ENCODE assay signal across 8 cellular contexts in the genomic region with DNA sequence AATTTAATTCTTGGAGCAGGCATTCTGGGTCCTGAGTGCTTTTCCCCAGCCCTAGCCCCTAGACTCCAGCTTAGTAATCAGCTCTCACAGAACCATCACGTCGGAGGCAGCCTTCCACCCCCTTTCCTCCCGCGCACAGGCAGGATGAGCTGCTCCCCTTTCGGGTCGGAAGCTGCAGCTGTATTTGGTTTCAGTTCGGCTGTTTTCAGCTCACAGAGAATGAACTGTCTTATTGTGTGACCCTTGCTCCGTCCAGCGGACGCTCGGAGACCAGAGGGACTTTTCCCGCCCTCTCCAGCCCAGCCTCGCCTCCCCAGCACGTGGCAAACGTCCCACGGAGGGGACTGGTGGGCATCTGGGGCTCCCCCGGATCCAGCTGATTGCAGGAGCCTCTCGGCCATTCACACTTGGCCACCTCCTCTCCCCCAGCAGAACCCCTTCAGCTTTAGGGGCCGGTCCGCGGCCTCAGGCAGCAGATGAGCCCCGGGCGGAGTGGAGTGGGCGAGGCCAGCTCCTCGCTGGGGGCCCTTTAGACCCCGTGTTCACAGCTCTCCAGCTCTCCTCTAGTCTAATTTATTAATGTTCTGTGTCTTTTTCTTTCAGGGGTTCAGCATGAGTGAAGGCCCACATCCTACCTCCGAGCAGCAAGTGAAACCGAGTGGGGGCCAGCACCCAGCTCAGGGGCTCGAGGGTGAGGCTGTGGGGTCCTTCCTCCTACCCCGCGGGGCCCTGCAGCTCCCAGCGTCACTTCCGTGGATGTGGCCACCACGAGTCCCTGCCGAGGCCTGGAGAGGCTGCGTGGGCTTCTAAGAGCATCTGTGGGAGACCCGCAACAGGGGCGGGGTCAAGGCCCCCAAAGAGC. TPM values are rescaled to one million over a fixed set of nuclear protein-coding genes. Genes with fewer than 3 reads are reported as not detected.
A peak's percentile ranks its signal among the peaks of the same experiment; 100 is the strongest.
DNase-seq lines count a peak whose midpoint lies in the region; ATAC-seq and TF ChIP-seq lines count a peak whose summit lies in the region.

No MANE protein-coding gene starts in this region.

- CTCF ChIA-PET in activated CD8-positive, alpha-beta T cell treated with anti-CD3 and anti-CD28 coated beads, Interleukin-2, amount 10 ng/mL, durations not matched to agents 7 days and 5 days (lab: Charles Lee) = interaction anchor here (0.7 to 1.9 kb wide), 5 partner anchors 18 to 411 kb away, joined by 3 to 5 read pairs (median 4); partner anchors contain the start of gene DCXR

- peak; percentile 60 for DNase-seq in DMS53 (lab: John Stamatoyannopoulos, UW)
- no peak for DNase-seq in DMS53 treated with DMSO at 0.1 percent for 48 hours (lab: John Stamatoyannopoulos, UW; ENCODE audit: unreplicated experiment)
- DNase-seq in activated CD8-positive, alpha-beta T cell treated with anti-CD3 and anti-CD28 coated beads, Interleukin-2, amount 10 ng/mL, durations not matched to agents 7 days and 5 days = no peak
- no peak for DNase-seq in immature natural killer cell
- no peak for DNase-seq in stimulated activated effector memory CD8-positive, alpha-beta T cell treated with anti-CD3 and anti-CD28 coated beads, Interleukin-12 subunit alpha, Interleukin-12 subunit beta, amount 100 ng/mL, for 72 hours (ENCODE audit: low spot score in 2 of 2)
- no peak for DNase-seq in AG08396 (ENCODE audit: low spot score)
- no peak for DNase-seq in GM13977 (ENCODE audit: low spot score)
- DNase-seq in midbrain (lab: John Stamatoyannopoulos, UW) = no peak

- H3K36me3 Mint-ChIP-seq in activated CD8-positive, alpha-beta T cell treated with anti-CD3 and anti-CD28 coated beads, Interleukin-2, amount 10 ng/mL, durations not matched to agents 7 days and 5 days (ENCODE audit: low read depth) = no peaks in the 10 kb centered on the region
- no peaks in the 10 kb centered on the region for H3K36me3 Mint-ChIP-seq in immature natural killer cell
- H3K36me3 Mint-ChIP-seq in stimulated activated effector memory CD8-positive, alpha-beta T cell treated with anti-CD3 and anti-CD28 coated beads, Interleukin-12 subunit alpha, Interleukin-12 subunit beta, amount 100 ng/mL, for 72 hours = no peaks in the 10 kb centered on the region

- in situ Hi-C loops in GM13977 (cut with MboI; ENCODE audit: low pct_unique_long_range_greater_than_20kb, low sequenced_read_pairs, unreplicated experiment) = no loop called here

- ATAC-seq in activated CD8-positive, alpha-beta T cell treated with anti-CD3 and anti-CD28 coated beads, Interleukin-2, amount 10 ng/mL, durations not matched to agents 7 days and 5 days = peak; percentile 35
- peak; percentile 39 for ATAC-seq in stimulated activated effector memory CD8-positive, alpha-beta T cell treated with anti-CD3 and anti-CD28 coated beads, Interleukin-12 subunit alpha, Interleukin-12 subunit beta, amount 100 ng/mL, for 72 hours

- no peak for TF ChIP-seq CTCF in GM13977 (IDR thresholded peaks at IDR 0.05; ENCODE audit: extremely low read depth, insufficient read depth, missing control alignments)

- H3K27ac Mint-ChIP-seq in activated CD8-positive, alpha-beta T cell treated with anti-CD3 and anti-CD28 coated beads, Interleukin-2, amount 10 ng/mL, durations not matched to agents 7 days and 5 days = no peak overlapping the region
- H3K27ac Mint-ChIP-seq in immature natural killer cell = no peak overlapping the region
- H3K27ac Mint-ChIP-seq in stimulated activated effector memory CD8-positive, alpha-beta T cell treated with anti-CD3 and anti-CD28 coated beads, Interleukin-12 subunit alpha, Interleukin-12 subunit beta, amount 100 ng/mL, for 72 hours = no peak overlapping the region

- peaks cover 7% of the 10 kb centered on the region for H3K4me1 Mint-ChIP-seq in activated CD8-positive, alpha-beta T cell treated with anti-CD3 and anti-CD28 coated beads, Interleukin-2, amount 10 ng/mL, durations not matched to agents 7 days and 5 days (ENCODE audit: low read depth)
- H3K4me1 Mint-ChIP-seq in immature natural killer cell = peaks cover 0 to 4% of the 10 kb centered on the region in 2 donors
- peaks cover 17% of the 10 kb centered on the region for H3K4me1 Mint-ChIP-seq in stimulated activated effector memory CD8-positive, alpha-beta T cell treated with anti-CD3 and anti-CD28 coated beads, Interleukin-12 subunit alpha, Interleukin-12 subunit beta, amount 100 ng/mL, for 72 hours

- no peaks in the 10 kb centered on the region for H3K9me3 Mint-ChIP-seq in activated CD8-positive, alpha-beta T cell treated with anti-CD3 and anti-CD28 coated beads, Interleukin-2, amount 10 ng/mL, durations not matched to agents 7 days and 5 days (ENCODE audit: insufficient read depth)
- H3K9me3 Mint-ChIP-seq in immature natural killer cell = no peaks in the 10 kb centered on the region
- no peaks in the 10 kb centered on the region for H3K9me3 Mint-ChIP-seq in stimulated activated effector memory CD8-positive, alpha-beta T cell treated with anti-CD3 and anti-CD28 coated beads, Interleukin-12 subunit alpha, Interleukin-12 subunit beta, amount 100 ng/mL, for 72 hours

- peak overlapping the region; percentile 48 for H3K4me3 Mint-ChIP-seq in activated CD8-positive, alpha-beta T cell treated with anti-CD3 and anti-CD28 coated beads, Interleukin-2, amount 10 ng/mL, durations not matched to agents 7 days and 5 days
- H3K4me3 Mint-ChIP-seq in immature natural killer cell = peak overlapping the region in 4 of 5 donors; percentile 29 to 49 (median 43)
- peak overlapping the region; percentile 68 for H3K4me3 Mint-ChIP-seq in stimulated activated effector memory CD8-positive, alpha-beta T cell treated with anti-CD3 and anti-CD28 coated beads, Interleukin-12 subunit alpha, Interleukin-12 subunit beta, amount 100 ng/mL, for 72 hours

- POLR2A ChIA-PET in activated CD8-positive, alpha-beta T cell treated with anti-CD3 and anti-CD28 coated beads, Interleukin-2, amount 10 ng/mL, durations not matched to agents 7 days and 5 days (lab: Charles Lee) = interaction anchor here (0.9 to 1.1 kb wide), 4 partner anchors 8 to 13 kb away, joined by 3 read pairs; no protein-coding TSS in a partner anchor

- H3K27me3 Mint-ChIP-seq in activated CD8-positive, alpha-beta T cell treated with anti-CD3 and anti-CD28 coated beads, Interleukin-2, amount 10 ng/mL, durations not matched to agents 7 days and 5 days (ENCODE audit: low read depth) = peaks cover 48% of the 10 kb centered on the region
- H3K27me3 Mint-ChIP-seq in immature natural killer cell (ENCODE audit: low read depth in 3 of 3) = peaks cover 10 to 17% (median 15%) of the 10 kb centered on the region in 3 donors

RNA-seq across cellular contexts. Expression of gene UTS2R, which starts 0.9 kb away (rescaled TPM):
- not detected for total RNA-seq in activated CD8-positive, alpha-beta T cell treated with anti-CD3 and anti-CD28 coated beads, Interleukin-2, amount 10 ng/mL, durations not matched to agents 7 days and 5 days
- not detected for polyA plus RNA-seq in immature natural killer cell

RNA-seq across cellular contexts. Expression of gene TEX19, which starts 11.7 kb away (rescaled TPM):
- total RNA-seq in activated CD8-positive, alpha-beta T cell treated with anti-CD3 and anti-CD28 coated beads, Interleukin-2, amount 10 ng/mL, durations not matched to agents 7 days and 5 days = not detected
- polyA plus RNA-seq in immature natural killer cell = not detected

RNA-seq across cellular contexts. Expression of gene SECTM1, which starts 37.1 kb away (rescaled TPM):
- under 1 TPM; 0.92 to 0.94 TPM for total RNA-seq in activated CD8-positive, alpha-beta T cell treated with anti-CD3 and anti-CD28 coated beads, Interleukin-2, amount 10 ng/mL, durations not matched to agents 7 days and 5 days
- 1 to 10 TPM in 2 of 3 donors, not detected in 1; 2.7 to 3.6 TPM for polyA plus RNA-seq in immature natural killer cell

RNA-seq across cellular contexts. Expression of gene HEXD, which starts 47.4 kb away (rescaled TPM):
- 10 to 100 TPM; 47.6 to 53.6 TPM for total RNA-seq in activated CD8-positive, alpha-beta T cell treated with anti-CD3 and anti-CD28 coated beads, Interleukin-2, amount 10 ng/mL, durations not matched to agents 7 days and 5 days
- 10 to 100 TPM; 12.7 to 18.8 (median 15.2) TPM for polyA plus RNA-seq in immature natural killer cell

RNA-seq across cellular contexts. Expression of gene OGFOD3, which starts 47.7 kb away (rescaled TPM):
- total RNA-seq in activated CD8-positive, alpha-beta T cell treated with anti-CD3 and anti-CD28 coated beads, Interleukin-2, amount 10 ng/mL, durations not matched to agents 7 days and 5 days = 10 to 100 TPM; 25.2 to 28.0 TPM
- 10 to 100 TPM; 29.3 to 43.5 (median 39.8) TPM for polyA plus RNA-seq in immature natural killer cell
